Comparison of ENCODE assay signal across 10 cellular contexts in the genomic region with DNA sequence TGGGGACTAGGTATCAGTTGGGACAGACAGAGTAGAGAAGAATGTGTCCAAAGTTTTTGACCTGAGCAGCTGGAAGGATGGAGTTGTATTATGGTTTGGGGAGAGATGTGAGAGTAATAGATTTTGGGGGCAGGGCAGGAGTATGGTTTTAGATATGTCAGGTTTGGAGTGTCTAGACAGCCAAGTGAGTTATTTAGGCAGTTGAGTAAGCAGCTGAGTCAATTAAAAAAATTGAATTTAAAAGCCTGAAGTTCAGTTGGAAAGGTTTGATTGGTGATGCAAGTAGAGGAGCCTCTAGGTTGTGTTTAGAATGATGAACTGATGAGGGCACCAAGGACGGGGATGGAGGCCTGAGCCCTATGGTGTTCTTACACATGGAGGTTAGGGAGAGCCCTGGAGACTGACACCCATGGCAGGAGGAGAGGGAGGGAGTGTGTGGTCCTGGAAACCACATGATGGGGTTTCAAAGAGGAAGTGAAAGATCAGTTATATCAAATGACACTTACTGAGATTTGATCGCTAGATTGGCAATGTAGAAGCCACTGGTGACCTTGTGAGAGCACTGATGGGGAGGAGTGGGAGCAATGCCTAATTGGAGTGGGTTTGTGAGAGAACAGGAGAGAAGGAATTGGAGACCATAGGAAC. TPM values are rescaled to one million over a fixed set of nuclear protein-coding genes. Genes with fewer than 3 reads are reported as not detected.
A peak's percentile ranks its signal among the peaks of the same experiment; 100 is the strongest.
DNase-seq lines count a peak whose midpoint lies in the region; ATAC-seq and TF ChIP-seq lines count a peak whose summit lies in the region.
"Had no signal": no experiment of that assay in that cellular context is flagged by ENCODE, and none has a peak within 500 bp of the region (broad histone marks: within the 10 kb centered on the region; RNA-seq: fewer than 3 reads in every experiment).

No MANE protein-coding gene starts in this region.

- no peaks in the 10 kb centered on the region for H3K9me3 ChIP-seq in smooth muscle cell (replicated peaks; ENCODE audit: low read depth)
- H3K9me3 ChIP-seq in heart left ventricle = no peaks in the 10 kb centered on the region
- H3K9me3 ChIP-seq: prostate gland, upper lobe of left lung had no signal

- no peaks in the 10 kb centered on the region for H3K9me3 Mint-ChIP-seq in activated CD4-positive, alpha-beta memory T cell treated with anti-CD3 and anti-CD28 coated beads for 36 hours

- POLR2A ChIA-PET in activated CD4-positive, alpha-beta memory T cell treated with anti-CD3 and anti-CD28 coated beads for 36 hours (lab: Charles Lee) = interaction anchor here (1.2 to 3.0 kb wide), 4 partner anchors 8 to 24 kb away, joined by 3 to 13 read pairs (median 6); a partner anchor contains a TSS

- no peak for TF ChIP-seq POLR2A in heart left ventricle (IDR thresholded peaks at IDR 0.05)

- CTCF ChIA-PET in activated CD4-positive, alpha-beta memory T cell treated with anti-CD3 and anti-CD28 coated beads for 36 hours (lab: Charles Lee) = interaction anchor here (1.1 to 8.2 kb wide), 3 partner anchors 10 to 25 kb away, joined by 3 to 138 read pairs (median 13); a partner anchor contains a TSS

- H3K36me3 Mint-ChIP-seq in activated CD4-positive, alpha-beta memory T cell treated with anti-CD3 and anti-CD28 coated beads for 36 hours = no peaks in the 10 kb centered on the region

- no peak overlapping the region for H3K4me3 Mint-ChIP-seq in activated CD4-positive, alpha-beta memory T cell treated with anti-CD3 and anti-CD28 coated beads for 36 hours

- H3K36me3 ChIP-seq in smooth muscle cell (ENCODE audit: low read depth) (no peaks in the 10 kb centered on the region), heart left ventricle (no peaks in the 10 kb centered on the region)
- H3K36me3 ChIP-seq: prostate gland, upper lobe of left lung had no signal

- H3K27ac ChIP-seq in smooth muscle cell (ENCODE audit: low read depth) = peak overlapping the region; percentile 53
- peak overlapping the region in 2 of 12 donors; percentile 21 to 66 for H3K27ac ChIP-seq in heart left ventricle
- H3K27ac ChIP-seq: prostate gland had no signal

- H3F3A ChIP-seq in smooth muscle cell (ENCODE audit: low read depth) = peaks cover 3% of the 10 kb centered on the region

- peaks cover 11% of the 10 kb centered on the region for H3K79me2 ChIP-seq in smooth muscle cell (ENCODE audit: low read depth)

- H3K4me1 ChIP-seq in smooth muscle cell (ENCODE audit: low read depth) (peaks cover 21% of the 10 kb centered on the region), heart left ventricle (peaks cover 0 to 99% (median 66%) of the 10 kb centered on the region in 12 donors)

- H3K27ac Mint-ChIP-seq in activated CD4-positive, alpha-beta memory T cell treated with anti-CD3 and anti-CD28 coated beads for 36 hours = no peak overlapping the region

- ATAC-seq in HG03159 (IDR thresholded peaks at IDR 0.05; ENCODE audit: unreplicated experiment) = peak; percentile 65
- no peak for ATAC-seq in HG02588 (IDR thresholded peaks at IDR 0.05; ENCODE audit: unreplicated experiment)
- ATAC-seq in heart left ventricle = no peak

- intact Hi-C loops in activated CD4-positive, alpha-beta memory T cell treated with anti-CD3 and anti-CD28 coated beads for 36 hours (cut with micrococcal nuclease) = loop anchor here (1.0 to 5.0 kb wide), 5 partner anchors 9 to 1120 kb away; a partner anchor contains a TSS
- intact Hi-C loops in heart left ventricle (cut with DNase I) = no loop called here

- peak; percentile 41 for DNase-seq in activated CD4-positive, alpha-beta T cell treated with anti-CD3 and anti-CD28 coated beads for 48 hours
- no peak for DNase-seq in activated CD4-positive, alpha-beta T cell treated with anti-CD3 and anti-CD28 coated beads for 1 hour
- DNase-seq in activated CD4-positive, alpha-beta memory T cell treated with anti-CD3 and anti-CD28 coated beads for 36 hours = peak; percentile 56
- DNase-seq in smooth muscle cell (lab: John Stamatoyannopoulos, UW; ENCODE audit: unreplicated experiment) (no peak), G401 (ENCODE audit: low spot score) (no peak), heart left ventricle (no peak)
- DNase-seq: upper lobe of left lung had no signal

- TF ChIP-seq CTCF in smooth muscle cell (IDR thresholded peaks at IDR 0.05; ENCODE audit: borderline replicate concordance, insufficient read depth, poor library complexity, severe bottlenecking) (no peak), heart left ventricle (IDR thresholded peaks at IDR 0.05) (no peak)

- H3K4me1 Mint-ChIP-seq in activated CD4-positive, alpha-beta memory T cell treated with anti-CD3 and anti-CD28 coated beads for 36 hours (ENCODE audit: low read depth) = peaks cover 67% of the 10 kb centered on the region

- H3K4me3 ChIP-seq in smooth muscle cell = no peak overlapping the region
- peak overlapping the region in 1 of 12 donors; percentile 42 for H3K4me3 ChIP-seq in heart left ventricle
- H3K4me3 ChIP-seq: prostate gland had no signal

- WGBS in smooth muscle cell (ENCODE audit: low lambda C conversion rate) = 93% methylated on average over 2 of the region's 2 CpGs
- WGBS in heart left ventricle, 4 donors = 74 to 82% (median 78%) methylated on average over 2 of the region's 2 CpGs

- H3K27me3 Mint-ChIP-seq in activated CD4-positive, alpha-beta memory T cell treated with anti-CD3 and anti-CD28 coated beads for 36 hours = no peaks in the 10 kb centered on the region

- H3K9ac ChIP-seq in smooth muscle cell (ENCODE audit: low read depth) = no peak overlapping the region

- in situ Hi-C loops in G401 (cut with HindIII; ENCODE audit: low sequenced_read_pairs) = loop anchor here (10.0 kb wide), 1 partner anchor 263 kb away; no protein-coding TSS in a partner anchor

- H3K27me3 ChIP-seq in smooth muscle cell (ENCODE audit: low read depth) = no peaks in the 10 kb centered on the region
- no peaks in the 10 kb centered on the region for H3K27me3 ChIP-seq in heart left ventricle
- H3K27me3 ChIP-seq: upper lobe of left lung had no signal

- H2AFZ ChIP-seq in smooth muscle cell (ENCODE audit: low read depth) = no peak overlapping the region

- no peaks in the 10 kb centered on the region for H4K20me1 ChIP-seq in smooth muscle cell (ENCODE audit: low read depth)

- no peak overlapping the region for H3K4me2 ChIP-seq in smooth muscle cell

RNA-seq across cellular contexts. Expression of a gene that starts 10.2 kb away (rescaled TPM):
- 1 to 10 TPM; 8.2 to 8.6 TPM for total RNA-seq in activated CD4-positive, alpha-beta memory T cell treated with anti-CD3 and anti-CD28 coated beads for 36 hours
- total RNA-seq in smooth muscle cell (188 and 198 TPM in 2 replicates), heart left ventricle (10 to 100 TPM; 40.5 to 84.8 (median 51.2) TPM)
- polyA plus RNA-seq in smooth muscle cell (11.8 and 54.7 TPM in 2 replicates), heart left ventricle (10 to 100 TPM; 11.8 to 37.2 TPM)
- 8.2 and 9.3 TPM in 2 replicates for total RNA-seq in G401 (2014; rRNA removed; shearing (Covaris generic))

Comparison
In these comparisons a context has a peak if more than half of its experiments do, and no peak if none do; other contexts are left out.
1. DNase-seq: peak in activated CD4-positive, alpha-beta T cell treated with anti-CD3 and anti-CD28 coated beads for 48 hours (single experiment) and activated CD4-positive, alpha-beta memory T cell treated with anti-CD3 and anti-CD28 coated beads for 36 hours (single experiment); none in activated CD4-positive, alpha-beta T cell treated with anti-CD3 and anti-CD28 coated beads for 1 hour (single experiment), smooth muscle cell (single experiment), G401 (single experiment) and heart left ventricle (0 of 5).